In genomic region chr18:41714872-41715271, GRCh38 we compare ENCODE assay signal across 21 cellular contexts.
DNase-seq lines count a peak whose midpoint lies in the region; ATAC-seq and TF ChIP-seq lines count a peak whose summit lies in the region.
"Had no signal": no experiment of that assay in that cellular context is flagged by ENCODE, and none has a peak within 500 bp of the region (broad histone marks: within the 10 kb centered on the region; RNA-seq: fewer than 3 reads in every experiment).

No MANE protein-coding gene starts in this region.

- H3K4me1 ChIP-seq in neural progenitor cell, result peaks cover 15% of the 10 kb centered on the region

- no peaks in the 10 kb centered on the region for H3K9me3 Mint-ChIP-seq in endothelial cell (ENCODE audit: unreplicated experiment)
- no peaks in the 10 kb centered on the region for H3K9me3 Mint-ChIP-seq in neural progenitor cell
- H3K9me3 Mint-ChIP-seq: H9; T-helper 1 cell treated with Interleukin-12 subunit alpha and Interleukin-12 subunit beta and Interleukin-4 antibody, amounts not matched to agents 30 μg/mL and 1 μg/mL, for 36 hours had no signal

- H3K36me3 ChIP-seq in neural progenitor cell, result no peaks in the 10 kb centered on the region
- H3K36me3 ChIP-seq: MG63 had no signal

- H3K9me3 ChIP-seq in neural progenitor cell (ENCODE audit: low read depth), result no peaks in the 10 kb centered on the region
- H3K9me3 ChIP-seq: MG63 had no signal

- DNase-seq in LNCaP clone FGC (ENCODE audit: low read depth), result peak; percentile 72
- peak; percentile 4 to 38 for DNase-seq in NCI-H524 (lab: John Stamatoyannopoulos, UW)
- DNase-seq in endothelial cell (ENCODE audit: low spot score), result no peak
- no peak for DNase-seq in neural progenitor cell (ENCODE audit: low spot score)
- DNase-seq in NCI-H345 (lab: John Stamatoyannopoulos, UW), result no peak
- DNase-seq: ACHN, C1 segment of cervical spinal cord, DND-41, H9, Karpas-422, MG63, NCI-H1092 treated with DMSO at 0.1 percent for 48 hours, NCI-H1694, NCI-H2081 treated with DMSO at 0.1 percent for 48 hours, NCI-H526 treated with DMSO at 0.1 percent for 48 hours, PC-9 had no signal

- TF ChIP-seq CTCF in LNCaP clone FGC (IDR thresholded peaks at IDR 0.05; ENCODE audit: control insufficient read depth, extremely low read depth, insufficient read depth) (no peak), endothelial cell (IDR thresholded peaks at IDR 0.05; ENCODE audit: unreplicated experiment) (no peak), neural progenitor cell (IDR thresholded peaks at IDR 0.05) (no peak)

- H3K27ac Mint-ChIP-seq in endothelial cell (ENCODE audit: unreplicated experiment), result peak overlapping the region; percentile 17
- peak overlapping the region; percentile 77 for H3K27ac Mint-ChIP-seq in neural progenitor cell
- H3K27ac Mint-ChIP-seq: H9; IgD-negative memory B cell; T-helper 1 cell treated with Interleukin-12 subunit alpha and Interleukin-12 subunit beta and Interleukin-4 antibody, amounts not matched to agents 30 μg/mL and 1 μg/mL, for 36 hours had no signal

- H3K4me3 ChIP-seq in LNCaP clone FGC (ENCODE audit: low read depth, low read length), result no peak overlapping the region
- no peak overlapping the region for H3K4me3 ChIP-seq in neural progenitor cell
- H3K4me3 ChIP-seq: MG63, PC-9 had no signal

- H3F3A ChIP-seq in neural progenitor cell (ENCODE audit: low read depth), result no peaks in the 10 kb centered on the region

- no peaks in the 10 kb centered on the region for H3K79me2 ChIP-seq in neural progenitor cell (ENCODE audit: low read depth)

- H3K27me3 ChIP-seq in neural progenitor cell, result no peaks in the 10 kb centered on the region
- H3K27me3 ChIP-seq: MG63 had no signal

- H3K36me3 Mint-ChIP-seq in endothelial cell (ENCODE audit: low read depth, unreplicated experiment), result no peaks in the 10 kb centered on the region
- H3K36me3 Mint-ChIP-seq in neural progenitor cell, result no peaks in the 10 kb centered on the region
- H3K36me3 Mint-ChIP-seq: IgD-negative memory B cell had no signal

- no peaks in the 10 kb centered on the region for H4K20me1 ChIP-seq in neural progenitor cell (ENCODE audit: low read depth)

- H3K9ac ChIP-seq in neural progenitor cell, result no peak overlapping the region

- no peak overlapping the region for H2AFZ ChIP-seq in neural progenitor cell (replicated peaks)
- H2AFZ ChIP-seq: PC-9 had no signal

- no peak overlapping the region for H3K27ac ChIP-seq in neural progenitor cell
- H3K27ac ChIP-seq: PC-9, RWPE1 had no signal

- H3K4me1 Mint-ChIP-seq in endothelial cell (ENCODE audit: unreplicated experiment), result no peaks in the 10 kb centered on the region
- H3K4me1 Mint-ChIP-seq in neural progenitor cell, result peaks cover 28% of the 10 kb centered on the region
- H3K4me1 Mint-ChIP-seq: H9, IgD-negative memory B cell had no signal

- H3K4me3 Mint-ChIP-seq in endothelial cell (ENCODE audit: unreplicated experiment) (no peak overlapping the region), neural progenitor cell (no peak overlapping the region)
- H3K4me3 Mint-ChIP-seq: H9; IgD-negative memory B cell; T-helper 1 cell treated with Interleukin-12 subunit alpha and Interleukin-12 subunit beta and Interleukin-4 antibody, amounts not matched to agents 30 μg/mL and 1 μg/mL, for 36 hours had no signal

- H3K4me2 ChIP-seq in neural progenitor cell, result peak overlapping the region; percentile 48
- H3K4me2 ChIP-seq: PC-9 had no signal

- H3K27me3 Mint-ChIP-seq in endothelial cell (ENCODE audit: unreplicated experiment), result no peaks in the 10 kb centered on the region
- no peaks in the 10 kb centered on the region for H3K27me3 Mint-ChIP-seq in neural progenitor cell (ENCODE audit: insufficient read depth, low read depth)
- H3K27me3 Mint-ChIP-seq: IgD-negative memory B cell had no signal

- ATAC-seq in GM18858 (IDR thresholded peaks at IDR 0.05; ENCODE audit: unreplicated experiment), result no peak
- ATAC-seq in GM19035 (IDR thresholded peaks at IDR 0.05; ENCODE audit: unreplicated experiment), result no peak

Comparison
In these comparisons a context has a peak if more than half of its experiments do, and no peak if none do; other contexts are left out.
1. DNase-seq: peak in LNCaP clone FGC (single experiment) and NCI-H524 (2 of 2); none in endothelial cell (single experiment), neural progenitor cell (single experiment) and NCI-H345 (single experiment).